Comparison of ENCODE assay signal across 9 cellular contexts in the genomic region with DNA sequence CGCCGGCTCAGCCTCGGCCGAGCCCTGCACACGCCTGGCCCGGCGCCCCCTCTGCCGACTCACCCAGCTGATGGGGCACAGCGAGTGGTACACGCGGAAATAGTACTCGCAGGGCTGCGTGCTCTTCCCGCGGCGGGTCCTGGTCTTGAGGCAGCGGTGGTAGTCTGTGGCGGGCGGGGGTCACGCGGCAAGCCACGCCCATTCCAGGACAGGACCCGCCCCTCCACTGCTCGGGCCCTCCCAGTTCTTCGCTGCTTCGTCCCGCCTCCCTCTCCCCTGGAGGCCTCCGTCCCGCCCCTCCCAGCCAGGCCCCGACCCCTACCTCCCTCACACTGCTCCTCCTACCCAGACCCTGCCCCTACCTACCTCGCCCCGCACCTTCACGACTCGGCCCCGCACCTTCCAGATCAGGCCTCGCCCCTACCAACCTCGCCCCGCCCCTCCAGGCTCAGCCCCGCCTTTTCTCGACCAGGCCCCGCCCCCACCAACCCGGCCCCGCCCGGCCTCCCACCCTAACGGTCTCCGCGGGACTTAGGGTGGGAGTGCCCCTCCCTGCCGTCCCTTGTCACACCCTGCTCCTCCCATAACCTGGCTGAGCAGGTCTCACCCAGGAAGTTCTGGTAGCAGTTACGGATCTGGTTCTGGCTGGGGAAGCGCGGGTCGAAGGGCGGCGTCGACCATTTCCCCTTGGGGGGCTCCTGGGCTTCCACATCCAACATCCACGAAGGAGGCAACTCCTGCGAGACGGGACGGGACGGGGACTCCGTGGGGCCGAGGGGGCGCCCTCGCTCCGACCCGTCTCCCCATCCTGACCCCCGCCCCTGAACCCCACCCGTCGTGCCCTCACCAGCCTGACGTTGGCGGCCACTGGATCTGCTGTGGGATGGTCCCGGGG. TPM values are rescaled to one million over a fixed set of nuclear protein-coding genes. Genes with fewer than 3 reads are reported as not detected.
A peak's percentile ranks its signal among the peaks of the same experiment; 100 is the strongest.
DNase-seq lines count a peak whose midpoint lies in the region; ATAC-seq and TF ChIP-seq lines count a peak whose summit lies in the region.
"Had no signal": no experiment of that assay in that cellular context is flagged by ENCODE, and none has a peak within 500 bp of the region (broad histone marks: within the 10 kb centered on the region; RNA-seq: fewer than 3 reads in every experiment).

No MANE protein-coding gene starts in this region.

- no peak for TF ChIP-seq POLR2A in right lobe of liver (IDR thresholded peaks at IDR 0.05)

- intact Hi-C loops in activated CD4-positive, alpha-beta T cell treated with anti-CD3 and anti-CD28 coated beads, Interleukin-2, amount 10 ng/mL, durations not matched to agents 24 days and 14 days (cut with micrococcal nuclease): loop anchor here (1.0 kb wide), 1 partner anchor 15 kb away; a partner anchor contains a TSS
- intact Hi-C loops in dorsolateral prefrontal cortex (cut with DNase I) (no loop called here), right lobe of liver (cut with DNase I) (no loop called here)

- DNase-seq in NCI-H146 (lab: John Stamatoyannopoulos, UW) (peak; percentile 68), dorsolateral prefrontal cortex (peak in 1 of 10 donors; percentile 10), right lobe of liver (peak in 2 of 3 donors; percentile 67 to 76)
- peak; percentile 89 for DNase-seq in activated CD4-positive, alpha-beta T cell treated with anti-CD3 and anti-CD28 coated beads, Interleukin-2, amount 10 ng/mL, durations not matched to agents 24 days and 14 days
- peak; percentile 33 for DNase-seq in stimulated activated CD8-positive, alpha-beta memory T cell treated with anti-CD3 and anti-CD28 coated beads, Interleukin-12 subunit alpha, Interleukin-12 subunit beta, amount 100 ng/mL, for 1 hour (ENCODE audit: low read depth)

- H3K27ac ChIP-seq in dorsolateral prefrontal cortex (no peak overlapping the region), right lobe of liver (no peak overlapping the region)

- H3K9me3 ChIP-seq in right lobe of liver: no peaks in the 10 kb centered on the region

- no peaks in the 10 kb centered on the region for H3K9me3 Mint-ChIP-seq in activated CD4-positive, alpha-beta T cell treated with anti-CD3 and anti-CD28 coated beads, Interleukin-2, amount 10 ng/mL, durations not matched to agents 24 days and 14 days

- no peak overlapping the region for H3K27ac Mint-ChIP-seq in activated CD4-positive, alpha-beta T cell treated with anti-CD3 and anti-CD28 coated beads, Interleukin-2, amount 10 ng/mL, durations not matched to agents 24 days and 14 days

- peaks cover 22% of the 10 kb centered on the region for H3K4me1 Mint-ChIP-seq in activated CD4-positive, alpha-beta T cell treated with anti-CD3 and anti-CD28 coated beads, Interleukin-2, amount 10 ng/mL, durations not matched to agents 24 days and 14 days

- H3K4me3 Mint-ChIP-seq in activated CD4-positive, alpha-beta T cell treated with anti-CD3 and anti-CD28 coated beads, Interleukin-2, amount 10 ng/mL, durations not matched to agents 24 days and 14 days: peak overlapping the region; percentile 83

- H3K4me3 ChIP-seq in GM08714 (ENCODE audit: low read length) (peak overlapping the region; percentile 1; the same call in 1 of the 2 replicates), dorsolateral prefrontal cortex (peak overlapping the region in 56 of 59 donors; percentile 16 to 69 (median 44)), right lobe of liver (peak overlapping the region; percentile 1 to 36 (median 4))

- peaks cover 0 to 6% (median 0%) of the 10 kb centered on the region in 4 donors for H3K4me1 ChIP-seq in right lobe of liver

- H3K27me3 Mint-ChIP-seq in activated CD4-positive, alpha-beta T cell treated with anti-CD3 and anti-CD28 coated beads, Interleukin-2, amount 10 ng/mL, durations not matched to agents 24 days and 14 days: peaks cover 49% of the 10 kb centered on the region

- ATAC-seq in right lobe of liver: peak; percentile 73 to 91 (median 87)
- no peak for ATAC-seq in GM19452 (IDR thresholded peaks at IDR 0.05; ENCODE audit: unreplicated experiment)
- ATAC-seq in HG03378 (IDR thresholded peaks at IDR 0.05; ENCODE audit: unreplicated experiment): no peak

- WGBS in right lobe of liver (ENCODE audit: insufficient coverage, low coverage, low lambda C conversion rate, missing lambda C conversion rate): 5% methylated on average over 17 of the region's 72 CpGs

- TF ChIP-seq CTCF in dorsolateral prefrontal cortex (IDR thresholded peaks at IDR 0.05 in 54 of 56, conservative IDR thresholded peaks at IDR 0.05 in 2 of 56; ENCODE audit: low read depth in 1 of 56, partially characterized antibody in 56 of 56) (no peak), right lobe of liver (IDR thresholded peaks at IDR 0.05) (no peak)

- H3K27me3 ChIP-seq in dorsolateral prefrontal cortex (peaks cover 0 to 49% (median 29%) of the 10 kb centered on the region in 45 donors), right lobe of liver (peaks cover 0 to 11% of the 10 kb centered on the region in 2 donors)

- H3K36me3 Mint-ChIP-seq in activated CD4-positive, alpha-beta T cell treated with anti-CD3 and anti-CD28 coated beads, Interleukin-2, amount 10 ng/mL, durations not matched to agents 24 days and 14 days (ENCODE audit: low read depth): no peaks in the 10 kb centered on the region

- no peaks in the 10 kb centered on the region for H3K36me3 ChIP-seq in right lobe of liver

RNA-seq across cellular contexts. Expression of a gene that starts 0.5 kb away (rescaled TPM):
- total RNA-seq in activated CD4-positive, alpha-beta T cell treated with anti-CD3 and anti-CD28 coated beads, Interleukin-2, amount 10 ng/mL, durations not matched to agents 24 days and 14 days: 0.26 TPM in 1 of 2 replicates, not detected in the other
- total RNA-seq in dorsolateral prefrontal cortex (1 to 10 TPM in 5 of 120 experiments, under 1 TPM in 13, not detected in 102; 0.23 to 2.5 (median 0.53) TPM), right lobe of liver (not detected)

RNA-seq across cellular contexts. Expression of a gene that starts 9.0 kb away (rescaled TPM):
- not detected in 2 replicates for total RNA-seq in activated CD4-positive, alpha-beta T cell treated with anti-CD3 and anti-CD28 coated beads, Interleukin-2, amount 10 ng/mL, durations not matched to agents 24 days and 14 days
- total RNA-seq in dorsolateral prefrontal cortex (under 1 TPM in 4 of 120 experiments, not detected in 116; 0.14 to 0.16 (median 0.16) TPM), right lobe of liver (not detected)
- total RNA-seq: T-helper 1 cell treated with Interleukin-12 subunit alpha and Interleukin-12 subunit beta and Interleukin-4 antibody, amounts not matched to agents 30 ng/mL and 1 ng/mL, for 36 hours had no signal

RNA-seq across cellular contexts. Expression of a gene that starts 14.4 kb away (rescaled TPM):
- total RNA-seq in activated CD4-positive, alpha-beta T cell treated with anti-CD3 and anti-CD28 coated beads, Interleukin-2, amount 10 ng/mL, durations not matched to agents 24 days and 14 days: 31.3 and 32.2 TPM in 2 replicates
- 10 to 100 TPM in 119 of 120 experiments, 1 to 10 TPM in 1; 9.5 to 44.0 (median 20.0) TPM for total RNA-seq in dorsolateral prefrontal cortex
- 1 to 10 TPM; 2.3 to 5.3 (median 3.7) TPM for total RNA-seq in right lobe of liver

RNA-seq across cellular contexts. Expression of a gene that starts 16.2 kb away (rescaled TPM):
- total RNA-seq in activated CD4-positive, alpha-beta T cell treated with anti-CD3 and anti-CD28 coated beads, Interleukin-2, amount 10 ng/mL, durations not matched to agents 24 days and 14 days: 0.21 TPM in 1 of 2 replicates, not detected in the other
- total RNA-seq in dorsolateral prefrontal cortex: 1 to 10 TPM in 57 of 120 experiments, under 1 TPM in 61, not detected in 2; 0.30 to 2.3 (median 0.98) TPM
- not detected for total RNA-seq in right lobe of liver

RNA-seq across cellular contexts. Expression of a gene that starts 22.6 kb away (rescaled TPM):
- total RNA-seq in activated CD4-positive, alpha-beta T cell treated with anti-CD3 and anti-CD28 coated beads, Interleukin-2, amount 10 ng/mL, durations not matched to agents 24 days and 14 days: not detected in 2 replicates
- total RNA-seq in dorsolateral prefrontal cortex: not detected
- not detected for total RNA-seq in right lobe of liver
- total RNA-seq: T-helper 1 cell treated with Interleukin-12 subunit alpha and Interleukin-12 subunit beta and Interleukin-4 antibody, amounts not matched to agents 30 ng/mL and 1 ng/mL, for 36 hours had no signal

Comparison
In these comparisons a context has a peak if more than half of its experiments do, and no peak if none do; other contexts are left out.
1. ATAC-seq: peak in right lobe of liver (4 of 4); none in GM19452 (single experiment) and HG03378 (single experiment).
2. Peak in every context shown above with its lines, with median percentiles within 50 percentile points of each other: H3K4me3 ChIP-seq.